1 cellular context compared by ENCODE assay signal in the genomic region with DNA sequence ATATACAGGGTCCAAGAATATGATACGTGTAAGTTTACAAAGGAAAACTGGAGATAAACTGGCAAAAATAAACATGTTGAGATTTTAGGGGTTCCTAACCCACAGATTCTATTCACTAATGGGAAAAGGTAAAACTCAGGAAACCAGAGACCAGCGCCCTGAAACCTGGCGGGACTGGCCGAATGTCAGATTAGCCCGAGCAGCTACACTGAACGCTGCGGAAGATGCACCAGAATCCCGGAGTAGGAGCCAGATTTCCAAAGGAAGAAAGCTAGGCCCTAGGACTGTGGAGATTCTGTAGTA.
TF ChIP-seq lines count a peak whose summit lies in the region.

No MANE protein-coding gene starts in this region.

TF ChIP-seq in GM23338, 12 proteins besides CTCF, POLR2A, EP300 and RAD21 (continued from another document):
- TF ChIP-seq, protein P1, sequence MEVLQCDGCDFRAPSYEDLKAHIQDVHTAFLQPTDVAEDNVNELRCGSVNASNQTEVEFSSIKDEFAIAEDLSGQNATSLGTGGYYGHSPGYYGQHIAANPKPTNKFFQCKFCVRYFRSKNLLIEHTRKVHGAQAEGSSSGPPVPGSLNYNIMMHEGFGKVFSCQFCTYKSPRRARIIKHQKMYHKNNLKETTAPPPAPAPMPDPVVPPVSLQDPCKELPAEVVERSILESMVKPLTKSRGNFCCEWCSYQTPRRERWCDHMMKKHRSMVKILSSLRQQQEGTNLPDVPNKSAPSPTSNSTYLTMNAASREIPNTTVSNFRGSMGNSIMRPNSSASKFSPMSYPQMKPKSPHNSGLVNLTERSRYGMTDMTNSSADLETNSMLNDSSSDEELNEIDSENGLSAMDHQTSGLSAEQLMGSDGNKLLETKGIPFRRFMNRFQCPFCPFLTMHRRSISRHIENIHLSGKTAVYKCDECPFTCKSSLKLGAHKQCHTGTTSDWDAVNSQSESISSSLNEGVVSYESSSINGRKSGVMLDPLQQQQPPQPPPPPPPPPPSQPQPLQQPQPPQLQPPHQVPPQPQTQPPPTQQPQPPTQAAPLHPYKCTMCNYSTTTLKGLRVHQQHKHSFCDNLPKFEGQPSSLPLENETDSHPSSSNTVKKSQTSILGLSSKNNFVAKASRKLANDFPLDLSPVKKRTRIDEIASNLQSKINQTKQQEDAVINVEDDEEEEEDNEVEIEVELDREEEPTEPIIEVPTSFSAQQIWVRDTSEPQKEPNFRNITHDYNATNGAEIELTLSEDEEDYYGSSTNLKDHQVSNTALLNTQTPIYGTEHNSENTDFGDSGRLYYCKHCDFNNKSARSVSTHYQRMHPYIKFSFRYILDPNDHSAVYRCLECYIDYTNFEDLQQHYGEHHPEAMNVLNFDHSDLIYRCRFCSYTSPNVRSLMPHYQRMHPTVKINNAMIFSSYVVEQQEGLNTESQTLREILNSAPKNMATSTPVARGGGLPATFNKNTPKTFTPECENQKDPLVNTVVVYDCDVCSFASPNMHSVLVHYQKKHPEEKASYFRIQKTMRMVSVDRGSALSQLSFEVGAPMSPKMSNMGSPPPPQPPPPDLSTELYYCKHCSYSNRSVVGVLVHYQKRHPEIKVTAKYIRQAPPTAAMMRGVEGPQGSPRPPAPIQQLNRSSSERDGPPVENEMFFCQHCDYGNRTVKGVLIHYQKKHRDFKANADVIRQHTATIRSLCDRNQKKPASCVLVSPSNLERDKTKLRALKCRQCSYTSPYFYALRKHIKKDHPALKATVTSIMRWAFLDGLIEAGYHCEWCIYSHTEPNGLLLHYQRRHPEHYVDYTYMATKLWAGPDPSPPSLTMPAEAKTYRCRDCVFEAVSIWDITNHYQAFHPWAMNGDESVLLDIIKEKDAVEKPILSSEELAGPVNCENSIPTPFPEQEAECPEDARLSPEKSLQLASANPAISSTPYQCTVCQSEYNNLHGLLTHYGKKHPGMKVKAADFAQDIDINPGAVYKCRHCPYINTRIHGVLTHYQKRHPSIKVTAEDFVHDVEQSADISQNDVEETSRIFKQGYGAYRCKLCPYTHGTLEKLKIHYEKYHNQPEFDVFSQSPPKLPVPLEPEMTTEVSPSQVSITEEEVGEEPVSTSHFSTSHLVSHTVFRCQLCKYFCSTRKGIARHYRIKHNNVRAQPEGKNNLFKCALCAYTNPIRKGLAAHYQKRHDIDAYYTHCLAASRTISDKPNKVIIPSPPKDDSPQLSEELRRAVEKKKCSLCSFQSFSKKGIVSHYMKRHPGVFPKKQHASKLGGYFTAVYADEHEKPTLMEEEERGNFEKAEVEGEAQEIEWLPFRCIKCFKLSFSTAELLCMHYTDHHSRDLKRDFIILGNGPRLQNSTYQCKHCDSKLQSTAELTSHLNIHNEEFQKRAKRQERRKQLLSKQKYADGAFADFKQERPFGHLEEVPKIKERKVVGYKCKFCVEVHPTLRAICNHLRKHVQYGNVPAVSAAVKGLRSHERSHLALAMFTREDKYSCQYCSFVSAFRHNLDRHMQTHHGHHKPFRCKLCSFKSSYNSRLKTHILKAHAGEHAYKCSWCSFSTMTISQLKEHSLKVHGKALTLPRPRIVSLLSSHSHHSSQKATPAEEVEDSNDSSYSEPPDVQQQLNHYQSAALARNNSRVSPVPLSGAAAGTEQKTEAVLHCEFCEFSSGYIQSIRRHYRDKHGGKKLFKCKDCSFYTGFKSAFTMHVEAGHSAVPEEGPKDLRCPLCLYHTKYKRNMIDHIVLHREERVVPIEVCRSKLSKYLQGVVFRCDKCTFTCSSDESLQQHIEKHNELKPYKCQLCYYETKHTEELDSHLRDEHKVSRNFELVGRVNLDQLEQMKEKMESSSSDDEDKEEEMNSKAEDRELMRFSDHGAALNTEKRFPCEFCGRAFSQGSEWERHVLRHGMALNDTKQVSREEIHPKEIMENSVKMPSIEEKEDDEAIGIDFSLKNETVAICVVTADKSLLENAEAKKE (CRISPR knock-in tag; IDR thresholded peaks at IDR 0.05), result no peak
- TF ChIP-seq, protein P2, sequence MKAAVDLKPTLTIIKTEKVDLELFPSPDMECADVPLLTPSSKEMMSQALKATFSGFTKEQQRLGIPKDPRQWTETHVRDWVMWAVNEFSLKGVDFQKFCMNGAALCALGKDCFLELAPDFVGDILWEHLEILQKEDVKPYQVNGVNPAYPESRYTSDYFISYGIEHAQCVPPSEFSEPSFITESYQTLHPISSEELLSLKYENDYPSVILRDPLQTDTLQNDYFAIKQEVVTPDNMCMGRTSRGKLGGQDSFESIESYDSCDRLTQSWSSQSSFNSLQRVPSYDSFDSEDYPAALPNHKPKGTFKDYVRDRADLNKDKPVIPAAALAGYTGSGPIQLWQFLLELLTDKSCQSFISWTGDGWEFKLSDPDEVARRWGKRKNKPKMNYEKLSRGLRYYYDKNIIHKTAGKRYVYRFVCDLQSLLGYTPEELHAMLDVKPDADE (IDR thresholded peaks at IDR 0.05), result no peak
- TF ChIP-seq EZH2 (IDR thresholded peaks at IDR 0.05; ENCODE audit: low read depth, unreplicated experiment) (no peak), ZNF114 (CRISPR knock-in tag; IDR thresholded peaks at IDR 0.05) (no peak), EZH2phosphoT487 (IDR thresholded peaks at IDR 0.05; ENCODE audit: unreplicated experiment) (no peak), CREB1 (CRISPR knock-in tag; IDR thresholded peaks at IDR 0.05; ENCODE audit: low read depth) (no peak), NANOG (IDR thresholded peaks at IDR 0.05; ENCODE audit: borderline replicate concordance) (no peak), JUNB (IDR thresholded peaks at IDR 0.05; ENCODE audit: unreplicated experiment) (no peak)
- TF ChIP-seq, protein P3, sequence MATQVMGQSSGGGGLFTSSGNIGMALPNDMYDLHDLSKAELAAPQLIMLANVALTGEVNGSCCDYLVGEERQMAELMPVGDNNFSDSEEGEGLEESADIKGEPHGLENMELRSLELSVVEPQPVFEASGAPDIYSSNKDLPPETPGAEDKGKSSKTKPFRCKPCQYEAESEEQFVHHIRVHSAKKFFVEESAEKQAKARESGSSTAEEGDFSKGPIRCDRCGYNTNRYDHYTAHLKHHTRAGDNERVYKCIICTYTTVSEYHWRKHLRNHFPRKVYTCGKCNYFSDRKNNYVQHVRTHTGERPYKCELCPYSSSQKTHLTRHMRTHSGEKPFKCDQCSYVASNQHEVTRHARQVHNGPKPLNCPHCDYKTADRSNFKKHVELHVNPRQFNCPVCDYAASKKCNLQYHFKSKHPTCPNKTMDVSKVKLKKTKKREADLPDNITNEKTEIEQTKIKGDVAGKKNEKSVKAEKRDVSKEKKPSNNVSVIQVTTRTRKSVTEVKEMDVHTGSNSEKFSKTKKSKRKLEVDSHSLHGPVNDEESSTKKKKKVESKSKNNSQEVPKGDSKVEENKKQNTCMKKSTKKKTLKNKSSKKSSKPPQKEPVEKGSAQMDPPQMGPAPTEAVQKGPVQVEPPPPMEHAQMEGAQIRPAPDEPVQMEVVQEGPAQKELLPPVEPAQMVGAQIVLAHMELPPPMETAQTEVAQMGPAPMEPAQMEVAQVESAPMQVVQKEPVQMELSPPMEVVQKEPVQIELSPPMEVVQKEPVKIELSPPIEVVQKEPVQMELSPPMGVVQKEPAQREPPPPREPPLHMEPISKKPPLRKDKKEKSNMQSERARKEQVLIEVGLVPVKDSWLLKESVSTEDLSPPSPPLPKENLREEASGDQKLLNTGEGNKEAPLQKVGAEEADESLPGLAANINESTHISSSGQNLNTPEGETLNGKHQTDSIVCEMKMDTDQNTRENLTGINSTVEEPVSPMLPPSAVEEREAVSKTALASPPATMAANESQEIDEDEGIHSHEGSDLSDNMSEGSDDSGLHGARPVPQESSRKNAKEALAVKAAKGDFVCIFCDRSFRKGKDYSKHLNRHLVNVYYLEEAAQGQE (IDR thresholded peaks at IDR 0.05; ENCODE audit: unreplicated experiment), result no peak
TF ChIP-seq in GM23338: peak in this region for 0.
